In genomic region chr1:19466112-19466561, GRCh38 we compare ENCODE assay signal across 11 cellular contexts. TPM values are rescaled to one million over a fixed set of nuclear protein-coding genes. Genes with fewer than 3 reads are reported as not detected.
DNase-seq lines count a peak whose midpoint lies in the region; ATAC-seq and TF ChIP-seq lines count a peak whose summit lies in the region.
"Had no signal": no experiment of that assay in that cellular context is flagged by ENCODE, and none has a peak within 500 bp of the region (broad histone marks: within the 10 kb centered on the region; RNA-seq: fewer than 3 reads in every experiment).

No MANE protein-coding gene starts in this region.

- H3K27ac ChIP-seq in GM23338 (ENCODE audit: low read depth) (no peak overlapping the region), spleen (peak overlapping the region in 5 of 8 donors; percentile 32 to 94 (median 87))
- H3K27ac ChIP-seq: C4-2B, cardiac muscle cell had no signal

- no peak overlapping the region for H2AFZ ChIP-seq in GM23338

- no peaks in the 10 kb centered on the region for H3K36me3 ChIP-seq in GM23338 (ENCODE audit: insufficient read depth)
- peaks cover 0 to 35% (median 0%) of the 10 kb centered on the region in 6 donors for H3K36me3 ChIP-seq in spleen
- H3K36me3 ChIP-seq: cardiac muscle cell had no signal

- H3K9me3 Mint-ChIP-seq in GM23338 (no peaks in the 10 kb centered on the region; the same call in 2 of the 3 replicates), immature natural killer cell (no peaks in the 10 kb centered on the region)
- no peaks in the 10 kb centered on the region for H3K9me3 Mint-ChIP-seq in activated CD8-positive, alpha-beta T cell treated with anti-CD3 and anti-CD28 coated beads for 36 hours

- no peaks in the 10 kb centered on the region; the same call in 1 of the 2 replicates for H3F3A ChIP-seq in GM23338 (replicated peaks; ENCODE audit: low read depth)

- intact Hi-C loops in activated CD8-positive, alpha-beta T cell treated with anti-CD3 and anti-CD28 coated beads for 36 hours (cut with micrococcal nuclease) = no loop called here
- intact Hi-C loops in spleen (cut with DNase I; ENCODE audit: low total_unique reads) = no loop called here

- POLR2A ChIA-PET in activated CD8-positive, alpha-beta T cell treated with anti-CD3 and anti-CD28 coated beads for 36 hours (lab: Charles Lee) = interaction anchor here (1.0 to 15.0 kb wide), 5 partner anchors 16 to 131 kb away, joined by 3 to 213 read pairs (median 5); partner anchors contain the start of gene CAPZB

- H3K4me3 Mint-ChIP-seq in GM23338 (no peak overlapping the region), immature natural killer cell (peak overlapping the region in 1 of 5 donors; percentile 3)
- H3K4me3 Mint-ChIP-seq in activated CD8-positive, alpha-beta T cell treated with anti-CD3 and anti-CD28 coated beads for 36 hours = no peak overlapping the region

- H3K27me3 ChIP-seq in GM23338 (ENCODE audit: insufficient read depth) (no peaks in the 10 kb centered on the region), spleen (replicated peaks in 1 of 7) (no peaks in the 10 kb centered on the region)
- H3K27me3 ChIP-seq: cardiac muscle cell had no signal

- H3K4me3 ChIP-seq in GM23338 (no peak overlapping the region), spleen (no peak overlapping the region)
- H3K4me3 ChIP-seq: cardiac muscle cell had no signal

- H3K27ac Mint-ChIP-seq in GM23338 (no peak overlapping the region), immature natural killer cell (peak overlapping the region; percentile 16 to 84 (median 64))
- peak overlapping the region; percentile 80 for H3K27ac Mint-ChIP-seq in activated CD8-positive, alpha-beta T cell treated with anti-CD3 and anti-CD28 coated beads for 36 hours

- H3K9me2 ChIP-seq in GM23338 (ENCODE audit: insufficient read depth) = no peaks in the 10 kb centered on the region

- CTCF ChIA-PET in activated CD8-positive, alpha-beta T cell treated with anti-CD3 and anti-CD28 coated beads for 36 hours (lab: Charles Lee) = interaction anchor here (1.2 to 1.7 kb wide), 7 partner anchors 11 to 188 kb away, joined by 3 to 10 read pairs (median 3); no protein-coding TSS in a partner anchor

- H4K20me1 ChIP-seq in GM23338 (replicated peaks; ENCODE audit: insufficient read depth) = peaks cover 95% of the 10 kb centered on the region

- no peaks in the 10 kb centered on the region for H3K9me3 ChIP-seq in spleen

- peaks cover 10% of the 10 kb centered on the region for H3K36me3 Mint-ChIP-seq in GM23338 (ENCODE audit: low read depth)
- H3K36me3 Mint-ChIP-seq in activated CD8-positive, alpha-beta T cell treated with anti-CD3 and anti-CD28 coated beads for 36 hours (ENCODE audit: low read depth) = peaks cover 35% of the 10 kb centered on the region
- peaks cover 0 to 6% (median 3%) of the 10 kb centered on the region in 3 donors for H3K36me3 Mint-ChIP-seq in immature natural killer cell

- no peak overlapping the region for H3K4me2 ChIP-seq in GM23338

- DNase-seq in GM23338 (ENCODE audit: low spot score) (no peak), immature natural killer cell (no peak), spleen (peak; percentile 64), omental fat pad (ENCODE audit: low spot score) (no peak), HT-29 (ENCODE audit: low spot score) (no peak)
- DNase-seq in activated CD8-positive, alpha-beta T cell treated with anti-CD3 and anti-CD28 coated beads for 36 hours = peak; percentile 22
- DNase-seq: NCI-H446 had no signal

- ATAC-seq in GM23338 (peak; percentile 35), omental fat pad (ENCODE audit: low FRiP score) (no peak), HG02678 (IDR thresholded peaks at IDR 0.05; ENCODE audit: unreplicated experiment) (no peak), HG03196 (IDR thresholded peaks at IDR 0.05; ENCODE audit: unreplicated experiment) (no peak)
- no peak for ATAC-seq in activated CD8-positive, alpha-beta T cell treated with anti-CD3 and anti-CD28 coated beads for 36 hours

- no peak for TF ChIP-seq CTCF in GM23338 (conservative IDR thresholded peaks at IDR 0.05; ENCODE audit: low read depth in 2 of 2)
- TF ChIP-seq CTCF in activated CD8-positive, alpha-beta T cell treated with anti-CD3 and anti-CD28 coated beads for 36 hours (IDR thresholded peaks at IDR 0.05) = no peak
- TF ChIP-seq CTCF in spleen (IDR thresholded peaks at IDR 0.05 in 8 of 11, conservative IDR thresholded peaks at IDR 0.05 in 3 of 11) = no peak
- no peak for TF ChIP-seq CTCF in omental fat pad (IDR thresholded peaks at IDR 0.05)

- TF ChIP-seq POLR2A in spleen (IDR thresholded peaks at IDR 0.05) = no peak

- WGBS in spleen, 5 donors = 67 to 74% (median 68%) methylated on average over 9 of the region's 9 CpGs

- H3K4me1 Mint-ChIP-seq in GM23338 (peaks cover 77% of the 10 kb centered on the region), immature natural killer cell (peaks cover 92 to 98% of the 10 kb centered on the region in 2 donors)
- peaks cover 93% of the 10 kb centered on the region for H3K4me1 Mint-ChIP-seq in activated CD8-positive, alpha-beta T cell treated with anti-CD3 and anti-CD28 coated beads for 36 hours (ENCODE audit: low read depth)

- H3K27me3 Mint-ChIP-seq in GM23338 (ENCODE audit: insufficient read depth, low read depth, poor library complexity) (peaks cover 6% of the 10 kb centered on the region), immature natural killer cell (ENCODE audit: low read depth in 3 of 3) (no peaks in the 10 kb centered on the region)
- H3K27me3 Mint-ChIP-seq in activated CD8-positive, alpha-beta T cell treated with anti-CD3 and anti-CD28 coated beads for 36 hours = no peaks in the 10 kb centered on the region

- H3K79me2 ChIP-seq in GM23338 (replicated peaks; ENCODE audit: insufficient read depth) = peaks cover 100% of the 10 kb centered on the region

- H3K4me1 ChIP-seq in GM23338 (ENCODE audit: insufficient read depth) (peaks cover 79% of the 10 kb centered on the region), spleen (peaks cover 63 to 100% (median 99%) of the 10 kb centered on the region in 6 donors)

TF ChIP-seq in GM23338, 12 proteins besides CTCF, POLR2A, EP300 and RAD21 (continues in another document):
- no peak for TF ChIP-seq STAT1 (IDR thresholded peaks at IDR 0.05; ENCODE audit: unreplicated experiment)
- no peak for TF ChIP-seq ZNF114 (CRISPR knock-in tag; IDR thresholded peaks at IDR 0.05)
- no peak for TF ChIP-seq POLR2AphosphoS5 (IDR thresholded peaks at IDR 0.05; ENCODE audit: low read depth)
- TF ChIP-seq REST (IDR thresholded peaks at IDR 0.05; ENCODE audit: unreplicated experiment) = no peak
- TF ChIP-seq NANOG (IDR thresholded peaks at IDR 0.05; ENCODE audit: borderline replicate concordance) = no peak
- no peak for TF ChIP-seq JUNB (IDR thresholded peaks at IDR 0.05; ENCODE audit: unreplicated experiment)
- TF ChIP-seq CREB1 (CRISPR knock-in tag; IDR thresholded peaks at IDR 0.05; ENCODE audit: low read depth) = no peak

RNA-seq across cellular contexts. Expression of gene CAPZB, which starts 19.2 kb away (rescaled TPM):
- 183 and 195 TPM in 2 replicates for total RNA-seq in GM23338 (2014; rRNA removed; shearing (Covaris generic))
- polyA plus RNA-seq in GM23338 (2016; fragmentation: Nextera tagmentation; extraction: Ambion mirVana) (320 and 348 TPM in 2 replicates), immature natural killer cell (100 to 1,000 TPM; 447 to 644 (median 455) TPM), spleen (100 to 1,000 TPM; 221 to 281 (median 274) TPM)
- 100 to 1,000 TPM; 335 to 340 TPM for total RNA-seq in activated CD8-positive, alpha-beta T cell treated with anti-CD3 and anti-CD28 coated beads for 36 hours
- total RNA-seq in spleen (100 to 1,000 TPM; 139 to 386 (median 302) TPM), omental fat pad (100 to 1,000 TPM in 3 of 4 donors, 10 to 100 TPM in 1; 98.0 to 130 (median 120) TPM)
- 71.9 and 87.3 TPM in 2 replicates for total RNA-seq in HT-29 (2014; rRNA removed; shearing (Covaris generic))

Comparison
In these comparisons a context has a peak if more than half of its experiments do, and no peak if none do; other contexts are left out.
1. DNase-seq: peak in activated CD8-positive, alpha-beta T cell treated with anti-CD3 and anti-CD28 coated beads for 36 hours (single experiment) and spleen (single experiment); none in GM23338 (single experiment), immature natural killer cell (0 of 3), omental fat pad (single experiment) and HT-29 (single experiment).